In the genomic region with DNA sequence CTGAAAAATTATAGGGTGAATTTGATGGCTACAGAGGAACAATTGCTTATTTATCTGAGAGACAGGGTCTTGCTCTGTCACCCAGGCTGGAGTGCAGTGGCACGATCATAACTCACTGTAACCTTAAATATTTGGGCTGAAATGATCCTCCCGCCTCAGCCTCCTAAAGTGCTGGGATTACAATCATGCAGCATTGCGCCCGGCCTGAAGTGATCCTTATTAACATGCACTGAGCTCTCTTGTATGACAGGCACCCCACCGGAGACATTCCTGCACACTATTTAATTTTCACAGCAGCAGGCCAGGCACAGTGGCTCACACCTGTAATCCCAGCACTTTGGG, we compare ENCODE assay signal across 21 cellular contexts.
DNase-seq lines count a peak whose midpoint lies in the region; ATAC-seq, FAIRE-seq and TF ChIP-seq lines count a peak whose summit lies in the region.
"Had no signal": no experiment of that assay in that cellular context is flagged by ENCODE, and none has a peak within 500 bp of the region (broad histone marks: within the 10 kb centered on the region; RNA-seq: fewer than 3 reads in every experiment).

No MANE protein-coding gene starts in this region.

- FAIRE-seq in A549 (lab: Jason Lieb, UNC) = no peak
- no peak for FAIRE-seq in keratinocyte (lab: Jason Lieb, UNC)
- no peak for FAIRE-seq in D721Med (lab: Jason Lieb, UNC)
- FAIRE-seq: A204.1, GM18507, small intestine had no signal

- no peak overlapping the region for H2AFZ ChIP-seq in keratinocyte (ENCODE audit: control insufficient read depth, low read length)

- POLR2A ChIA-PET in A549 (lab: Yijun Ruan, JAX) (interaction anchor here (1.0 kb wide), 1 partner anchor 85 kb away, joined by 3 read pairs; no protein-coding TSS in a partner anchor), RWPE1 (lab: Yijun Ruan, JAX; ENCODE audit: low non-redundant PET) (no interaction called here)

- H3K9me3 ChIP-seq in A549 (no peaks in the 10 kb centered on the region), keratinocyte (ENCODE audit: control insufficient read depth, low read depth, low read length) (no peaks in the 10 kb centered on the region), tibial nerve (no peaks in the 10 kb centered on the region)
- H3K9me3 ChIP-seq: ascending aorta, ovary had no signal

- peak; percentile 10 to 32; a peak in 3 of 6 replicates for ATAC-seq in A549
- ATAC-seq: CD8-positive, alpha-beta T cell had no signal

- TF ChIP-seq CTCF in A549 (IDR thresholded peaks at IDR 0.05) (no peak), RWPE1 (conservative IDR thresholded peaks at IDR 0.05; ENCODE audit: low read depth) (no peak), keratinocyte (optimal IDR thresholded peaks at IDR 0.05 in 1 of 3, IDR thresholded peaks at IDR 0.05 in 1 of 3, conservative IDR thresholded peaks at IDR 0.05 in 1 of 3; ENCODE audit: extremely low read depth in 1 of 3, insufficient read depth in 2 of 3, low read length in 3 of 3) (no peak), tibial nerve (IDR thresholded peaks at IDR 0.05) (no peak), D721Med (IDR thresholded peaks at IDR 0.05; ENCODE audit: insufficient read depth, missing control alignments) (no peak)

- DNase-seq in A549 (ENCODE audit: low read depth in 1 of 2, low spot score in 1 of 2) (no peak), RWPE1 (ENCODE audit: low spot score) (no peak), keratinocyte (ENCODE audit: low read depth, low spot score) (no peak), posterior vena cava (ENCODE audit: low spot score) (peak; percentile 66), tibial nerve (ENCODE audit: low spot score in 2 of 2) (no peak), D721Med (ENCODE audit: insufficient read length, low spot score) (no peak), T-helper 2 cell (no peak), AML-193 (lab: John Stamatoyannopoulos, UW) (no peak)
- DNase-seq: CD8-positive, alpha-beta T cell; foreskin melanocyte; H9; NCI-H2029 treated with DMSO at 0.1 percent for 48 hours; NCI-H446 treated with DMSO at 0.1 percent for 48 hours; ovary; stimulated activated CD4-positive, alpha-beta T cell treated with anti-CD3 and anti-CD28 coated beads, Interleukin-4, amount 100 ng/mL, for 4 hours had no signal

- intact Hi-C loops in posterior vena cava (cut with DNase I) = no loop called here

- H3K4me3 ChIP-seq in A549 (no peak overlapping the region), keratinocyte (ENCODE audit: control insufficient read depth in 2 of 3, extremely low read depth in 1 of 3, insufficient read depth in 2 of 3, low read depth in 1 of 3, low read length in 3 of 3) (no peak overlapping the region), tibial nerve (no peak overlapping the region)
- H3K4me3 ChIP-seq: ascending aorta, K562, ovary had no signal

- no peaks in the 10 kb centered on the region for H4K20me1 ChIP-seq in keratinocyte (ENCODE audit: control insufficient read depth, extremely low read depth, insufficient read depth, low read length)

- peak overlapping the region; percentile 72 for H3K4me2 ChIP-seq in A549
- H3K4me2 ChIP-seq in keratinocyte (ENCODE audit: control insufficient read depth, extremely low read depth, insufficient read depth, low read depth, low read length) = no peak overlapping the region

- TF ChIP-seq RAD21 in A549 (conservative IDR thresholded peaks at IDR 0.05 in 1 of 2, IDR thresholded peaks at IDR 0.05 in 1 of 2) = no peak

- H3K4me1 ChIP-seq in A549 = peaks cover 65% of the 10 kb centered on the region
- peaks cover 9% of the 10 kb centered on the region for H3K4me1 ChIP-seq in keratinocyte (ENCODE audit: control insufficient read depth, extremely low read depth, insufficient read depth, low read length)
- H3K4me1 ChIP-seq in tibial nerve = peaks cover 0 to 11% (median 2%) of the 10 kb centered on the region in 4 donors
- H3K4me1 ChIP-seq: ascending aorta had no signal

- no peaks in the 10 kb centered on the region for H3K79me2 ChIP-seq in keratinocyte (ENCODE audit: control insufficient read depth, insufficient read depth, low read length)

- dilution Hi-C loops in keratinocyte (cut with MboI; ENCODE audit: extremely low pct_ligation_motif_present, low sequenced_read_pairs) = no loop called here

- 43% methylated on average over 5 of the region's 5 CpGs for WGBS in A549 (ENCODE audit: missing lambda C conversion rate)
- 68 to 73% methylated on average over 5 of the region's 5 CpGs for WGBS in tibial nerve, 2 donors

- TF ChIP-seq EP300 in A549 (IDR thresholded peaks at IDR 0.05) (no peak), tibial nerve (IDR thresholded peaks at IDR 0.05) (no peak)

- H3K9me1 ChIP-seq in keratinocyte (ENCODE audit: control insufficient read depth, extremely low read depth, insufficient read depth, low read length) = no peaks in the 10 kb centered on the region

- no peaks in the 10 kb centered on the region for H3K36me3 ChIP-seq in keratinocyte (ENCODE audit: control insufficient read depth in 2 of 2, extremely low read depth in 1 of 2, insufficient read depth in 2 of 2, low read length in 2 of 2)
- H3K36me3 ChIP-seq in tibial nerve = no peaks in the 10 kb centered on the region
- H3K36me3 ChIP-seq: ascending aorta, ovary had no signal

- no peak for TF ChIP-seq POLR2A in A549 (IDR thresholded peaks at IDR 0.05; ENCODE audit: low read length)
- no peak for TF ChIP-seq POLR2A in tibial nerve (IDR thresholded peaks at IDR 0.05)

- H3K27ac ChIP-seq in A549 (peak overlapping the region; percentile 94 to 95), RWPE1 (peak overlapping the region; percentile 60), keratinocyte (ENCODE audit: control insufficient read depth, insufficient read depth, low read length) (peak overlapping the region; percentile 22), tibial nerve (peak overlapping the region in 1 of 4 donors; percentile 56)
- H3K27ac ChIP-seq: ovary, VCaP had no signal

- CTCF ChIA-PET in A549 (lab: Yijun Ruan, JAX) (interaction anchor here (0.9 to 2.0 kb wide), 9 partner anchors 15 to 108 kb away, joined by 3 to 9 read pairs (median 3); a partner anchor contains a TSS), RWPE1 (lab: Yijun Ruan, JAX) (no interaction called here)

- no peaks in the 10 kb centered on the region for H3K27me3 ChIP-seq in keratinocyte (ENCODE audit: control insufficient read depth, extremely low read depth, insufficient read depth, low read length)
- H3K27me3 ChIP-seq in tibial nerve = no peaks in the 10 kb centered on the region
- H3K27me3 ChIP-seq: ascending aorta, ovary had no signal

- H3K9ac ChIP-seq in keratinocyte (ENCODE audit: control insufficient read depth, extremely low read depth, insufficient read depth, low read length) = no peak overlapping the region

TF ChIP-seq in A549, 52 proteins besides CTCF, POLR2A, EP300 and RAD21:
- TF ChIP-seq EHF (CRISPR knock-in tag; IDR thresholded peaks at IDR 0.05) (no peak), CHD2 (IDR thresholded peaks at IDR 0.05; ENCODE audit: low read length, partially characterized antibody) (no peak), EHMT2 (IDR thresholded peaks at IDR 0.05; ENCODE audit: low read depth) (no peak), CEBPB (IDR thresholded peaks at IDR 0.05) (no peak), BHLHE40 (IDR thresholded peaks at IDR 0.05; ENCODE audit: low read depth, low read length) (no peak), MAFK (IDR thresholded peaks at IDR 0.05; ENCODE audit: partially characterized antibody) (no peak), CHD4 (IDR thresholded peaks at IDR 0.05; ENCODE audit: borderline replicate concordance) (no peak)
- TF ChIP-seq, protein P1, sequence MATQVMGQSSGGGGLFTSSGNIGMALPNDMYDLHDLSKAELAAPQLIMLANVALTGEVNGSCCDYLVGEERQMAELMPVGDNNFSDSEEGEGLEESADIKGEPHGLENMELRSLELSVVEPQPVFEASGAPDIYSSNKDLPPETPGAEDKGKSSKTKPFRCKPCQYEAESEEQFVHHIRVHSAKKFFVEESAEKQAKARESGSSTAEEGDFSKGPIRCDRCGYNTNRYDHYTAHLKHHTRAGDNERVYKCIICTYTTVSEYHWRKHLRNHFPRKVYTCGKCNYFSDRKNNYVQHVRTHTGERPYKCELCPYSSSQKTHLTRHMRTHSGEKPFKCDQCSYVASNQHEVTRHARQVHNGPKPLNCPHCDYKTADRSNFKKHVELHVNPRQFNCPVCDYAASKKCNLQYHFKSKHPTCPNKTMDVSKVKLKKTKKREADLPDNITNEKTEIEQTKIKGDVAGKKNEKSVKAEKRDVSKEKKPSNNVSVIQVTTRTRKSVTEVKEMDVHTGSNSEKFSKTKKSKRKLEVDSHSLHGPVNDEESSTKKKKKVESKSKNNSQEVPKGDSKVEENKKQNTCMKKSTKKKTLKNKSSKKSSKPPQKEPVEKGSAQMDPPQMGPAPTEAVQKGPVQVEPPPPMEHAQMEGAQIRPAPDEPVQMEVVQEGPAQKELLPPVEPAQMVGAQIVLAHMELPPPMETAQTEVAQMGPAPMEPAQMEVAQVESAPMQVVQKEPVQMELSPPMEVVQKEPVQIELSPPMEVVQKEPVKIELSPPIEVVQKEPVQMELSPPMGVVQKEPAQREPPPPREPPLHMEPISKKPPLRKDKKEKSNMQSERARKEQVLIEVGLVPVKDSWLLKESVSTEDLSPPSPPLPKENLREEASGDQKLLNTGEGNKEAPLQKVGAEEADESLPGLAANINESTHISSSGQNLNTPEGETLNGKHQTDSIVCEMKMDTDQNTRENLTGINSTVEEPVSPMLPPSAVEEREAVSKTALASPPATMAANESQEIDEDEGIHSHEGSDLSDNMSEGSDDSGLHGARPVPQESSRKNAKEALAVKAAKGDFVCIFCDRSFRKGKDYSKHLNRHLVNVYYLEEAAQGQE (IDR thresholded peaks at IDR 0.05) = no peak
TF ChIP-seq in A549: peak in this region for 0.
